In genomic region chr1:231332761-231333160, GRCh38 we compare ENCODE assay signal across 19 cellular contexts. TPM values are rescaled to one million over a fixed set of nuclear protein-coding genes. Genes with fewer than 3 reads are reported as not detected.
DNase-seq lines count a peak whose midpoint lies in the region; ATAC-seq and TF ChIP-seq lines count a peak whose summit lies in the region.
"Had no signal": no experiment of that assay in that cellular context is flagged by ENCODE, and none has a peak within 500 bp of the region (broad histone marks: within the 10 kb centered on the region; RNA-seq: fewer than 3 reads in every experiment).

No MANE protein-coding gene starts in this region.

- peaks cover 7% of the 10 kb centered on the region for H3F3A ChIP-seq in neural progenitor cell (ENCODE audit: low read depth)

- peak overlapping the region in 2 of 8 donors; percentile 21 to 43 for H3K27ac Mint-ChIP-seq in CD8-positive, alpha-beta memory T cell
- no peak overlapping the region for H3K27ac Mint-ChIP-seq in neural progenitor cell
- H3K27ac Mint-ChIP-seq: stimulated activated naive B cell treated with anti-CD40 and anti-IgM and Interleukin-4, amounts not matched to agents 10 μg/mL and 1 μg/mL and 100 μg/mL, for 72 hours had no signal

- POLR2A ChIA-PET in CD8-positive, alpha-beta memory T cell (lab: Charles Lee) = no interaction called here

- peaks cover 43% of the 10 kb centered on the region for H3K4me1 ChIP-seq in CD8-positive, alpha-beta memory T cell (ENCODE audit: insufficient read depth, low read length)
- H3K4me1 ChIP-seq in HUES48 (ENCODE audit: control insufficient read depth, insufficient read depth, low read length) (peaks cover 26% of the 10 kb centered on the region), neural progenitor cell (peaks cover 36% of the 10 kb centered on the region)
- H3K4me1 ChIP-seq in effector memory CD4-positive, alpha-beta T cell (ENCODE audit: control insufficient read depth, insufficient read depth, low read length, poor library complexity, severe bottlenecking) = peaks cover 20% of the 10 kb centered on the region

- peak overlapping the region; percentile 97 for H3K4me2 ChIP-seq in neural progenitor cell

- DNase-seq in CD8-positive, alpha-beta memory T cell = no peak
- DNase-seq in coronary artery (ENCODE audit: low spot score) (no peak), neural progenitor cell (ENCODE audit: low spot score) (no peak), NOMO-1 (lab: John Stamatoyannopoulos, UW; ENCODE audit: unreplicated experiment in 2 of 2) (no peak)
- no peak for DNase-seq in effector memory CD4-positive, alpha-beta T cell
- DNase-seq: activated naive CD4-positive, alpha-beta T cell treated with Interleukin-2 at 50 U/mL for 16 hours; brain microvascular endothelial cell; dermis blood vessel endothelial cell; DMS79 treated with DMSO at 0.1 percent for 48 hours; NCI-H1694; ovary; SJCRH30; stimulated activated CD4-positive, alpha-beta T cell treated with anti-CD3 and anti-CD28 coated beads, Interleukin-12 subunit alpha, Interleukin-12 subunit beta, amount 100 ng/mL, for 4 hours; stimulated activated naive B cell treated with anti-CD40 and anti-IgM and Interleukin-4, amounts not matched to agents 10 μg/mL and 1 μg/mL and 100 μg/mL, for 72 hours; T1000; transverse colon had no signal

- peaks cover 57 to 77% (median 76%) of the 10 kb centered on the region in 3 donors for H3K4me1 Mint-ChIP-seq in CD8-positive, alpha-beta memory T cell
- H3K4me1 Mint-ChIP-seq in neural progenitor cell = peaks cover 40% of the 10 kb centered on the region

- H3K27me3 ChIP-seq in CD8-positive, alpha-beta memory T cell (ENCODE audit: insufficient read depth, low read length, poor library complexity, severe bottlenecking) = no peaks in the 10 kb centered on the region
- H3K27me3 ChIP-seq in HUES48 (ENCODE audit: control insufficient read depth, insufficient read depth, low read length) (no peaks in the 10 kb centered on the region), neural progenitor cell (no peaks in the 10 kb centered on the region)
- no peaks in the 10 kb centered on the region for H3K27me3 ChIP-seq in effector memory CD4-positive, alpha-beta T cell (replicated peaks; ENCODE audit: control insufficient read depth, insufficient read depth, low read length, poor library complexity, severe bottlenecking)
- H3K27me3 ChIP-seq: brain microvascular endothelial cell, ovary, SJCRH30, transverse colon had no signal

- H3K36me3 ChIP-seq in CD8-positive, alpha-beta memory T cell (ENCODE audit: insufficient read depth, low read length) = no peaks in the 10 kb centered on the region
- H3K36me3 ChIP-seq in HUES48 (ENCODE audit: control insufficient read depth, insufficient read depth, low read length) (no peaks in the 10 kb centered on the region), neural progenitor cell (no peaks in the 10 kb centered on the region)
- H3K36me3 ChIP-seq in effector memory CD4-positive, alpha-beta T cell (ENCODE audit: control insufficient read depth, insufficient read depth, low read length) = no peaks in the 10 kb centered on the region
- H3K36me3 ChIP-seq: brain microvascular endothelial cell, ovary had no signal

- no peak overlapping the region for H3K4me3 ChIP-seq in CD8-positive, alpha-beta memory T cell (ENCODE audit: low read length)
- H3K4me3 ChIP-seq in HUES48 (ENCODE audit: low read depth, low read length) (peak overlapping the region; percentile 50; the same call in 1 of the 2 replicates), coronary artery (peak overlapping the region; percentile 92), neural progenitor cell (peak overlapping the region; percentile 96)
- H3K4me3 ChIP-seq in effector memory CD4-positive, alpha-beta T cell (ENCODE audit: insufficient read depth, low read depth, low read length, poor library complexity, severe bottlenecking) = no peak overlapping the region
- H3K4me3 ChIP-seq: ovary, SJCRH30 had no signal

- H3K27me3 Mint-ChIP-seq in CD8-positive, alpha-beta memory T cell = peaks cover 0 to 4% of the 10 kb centered on the region in 2 donors
- peaks cover 6% of the 10 kb centered on the region for H3K27me3 Mint-ChIP-seq in neural progenitor cell (ENCODE audit: insufficient read depth, low read depth)
- H3K27me3 Mint-ChIP-seq: stimulated activated naive B cell treated with anti-CD40 and anti-IgM and Interleukin-4, amounts not matched to agents 10 μg/mL and 1 μg/mL and 100 μg/mL, for 72 hours had no signal

- no peak overlapping the region for H2AFZ ChIP-seq in neural progenitor cell (replicated peaks)

- peaks cover 11 to 44% (median 19%) of the 10 kb centered on the region in 3 donors for H3K36me3 Mint-ChIP-seq in CD8-positive, alpha-beta memory T cell
- peaks cover 4% of the 10 kb centered on the region for H3K36me3 Mint-ChIP-seq in neural progenitor cell

- peak overlapping the region in 4 of 7 donors; percentile 1 to 75 (median 52) for H3K4me3 Mint-ChIP-seq in CD8-positive, alpha-beta memory T cell
- H3K4me3 Mint-ChIP-seq in neural progenitor cell = no peak overlapping the region
- H3K4me3 Mint-ChIP-seq: stimulated activated naive B cell treated with anti-CD40 and anti-IgM and Interleukin-4, amounts not matched to agents 10 μg/mL and 1 μg/mL and 100 μg/mL, for 72 hours had no signal

- peaks cover 22% of the 10 kb centered on the region for H4K20me1 ChIP-seq in neural progenitor cell (ENCODE audit: low read depth)

- H3K9me3 Mint-ChIP-seq in CD8-positive, alpha-beta memory T cell = peaks cover 0 to 2% (median 2%) of the 10 kb centered on the region in 5 donors
- no peaks in the 10 kb centered on the region for H3K9me3 Mint-ChIP-seq in neural progenitor cell
- H3K9me3 Mint-ChIP-seq: stimulated activated naive B cell treated with anti-CD40 and anti-IgM and Interleukin-4, amounts not matched to agents 10 μg/mL and 1 μg/mL and 100 μg/mL, for 72 hours had no signal

- TF ChIP-seq CTCF in coronary artery (IDR thresholded peaks at IDR 0.05) (no peak), neural progenitor cell (IDR thresholded peaks at IDR 0.05) (no peak)

- H3K27ac ChIP-seq in CD8-positive, alpha-beta memory T cell (ENCODE audit: low read depth, low read length) = no peak overlapping the region
- no peak overlapping the region for H3K27ac ChIP-seq in HUES48 (ENCODE audit: low read depth, low read length)
- H3K27ac ChIP-seq in coronary artery = no peak overlapping the region
- H3K27ac ChIP-seq in neural progenitor cell = no peak overlapping the region
- no peak overlapping the region for H3K27ac ChIP-seq in effector memory CD4-positive, alpha-beta T cell (ENCODE audit: insufficient read depth, low read length, poor library complexity, severe bottlenecking)
- H3K27ac ChIP-seq: brain microvascular endothelial cell, C4-2B, ovary, SJCRH30, transverse colon had no signal

- no peaks in the 10 kb centered on the region for H3K9me3 ChIP-seq in CD8-positive, alpha-beta memory T cell (ENCODE audit: low read length)
- H3K9me3 ChIP-seq in HUES48 (ENCODE audit: control insufficient read depth, insufficient read depth, low read length) (no peaks in the 10 kb centered on the region), neural progenitor cell (ENCODE audit: low read depth) (no peaks in the 10 kb centered on the region)
- H3K9me3 ChIP-seq in effector memory CD4-positive, alpha-beta T cell (ENCODE audit: control insufficient read depth, low read length) = no peaks in the 10 kb centered on the region
- H3K9me3 ChIP-seq: ovary, SJCRH30, transverse colon had no signal

- H3K79me2 ChIP-seq in neural progenitor cell (ENCODE audit: low read depth) = peaks cover 49% of the 10 kb centered on the region

- ATAC-seq in GM18517 (IDR thresholded peaks at IDR 0.05; ENCODE audit: unreplicated experiment) = no peak
- ATAC-seq: stimulated activated naive B cell treated with anti-CD40 and anti-IgM and Interleukin-4, amounts not matched to agents 10 μg/mL and 1 μg/mL and 100 μg/mL, for 72 hours had no signal

- CTCF ChIA-PET in CD8-positive, alpha-beta memory T cell (lab: Charles Lee) = no interaction called here

- H3K9ac ChIP-seq in HUES48 (ENCODE audit: low read depth, low read length) (no peak overlapping the region), neural progenitor cell (no peak overlapping the region)

RNA-seq across cellular contexts. Expression of gene EXOC8, which starts 4.9 kb away (rescaled TPM):
- total RNA-seq in CD8-positive, alpha-beta memory T cell = 10 to 100 TPM; 16.8 to 16.9 TPM
- 3.0 TPM for polyA plus RNA-seq in CD8-positive, alpha-beta memory T cell
- 10.3 and 11.8 TPM in 2 replicates for total RNA-seq in neural progenitor cell (ENCODE audit: low replicate concordance)

RNA-seq across cellular contexts. Expression of gene SPRTN, which starts 5.3 kb away (rescaled TPM):
- 10 to 100 TPM; 10.7 to 12.7 TPM for total RNA-seq in CD8-positive, alpha-beta memory T cell
- 16.6 TPM for polyA plus RNA-seq in CD8-positive, alpha-beta memory T cell
- total RNA-seq in neural progenitor cell (ENCODE audit: low replicate concordance) = 18.7 and 21.5 TPM in 2 replicates

Comparison
In these comparisons a context has a peak if more than half of its experiments do, and no peak if none do; other contexts are left out.
1. H3K4me3 ChIP-seq: peak in HUES48 (single experiment), coronary artery (single experiment) and neural progenitor cell (single experiment); none in CD8-positive, alpha-beta memory T cell (single experiment) and effector memory CD4-positive, alpha-beta T cell (single experiment).